1 cellular context compared by ENCODE assay signal in the genomic region with DNA sequence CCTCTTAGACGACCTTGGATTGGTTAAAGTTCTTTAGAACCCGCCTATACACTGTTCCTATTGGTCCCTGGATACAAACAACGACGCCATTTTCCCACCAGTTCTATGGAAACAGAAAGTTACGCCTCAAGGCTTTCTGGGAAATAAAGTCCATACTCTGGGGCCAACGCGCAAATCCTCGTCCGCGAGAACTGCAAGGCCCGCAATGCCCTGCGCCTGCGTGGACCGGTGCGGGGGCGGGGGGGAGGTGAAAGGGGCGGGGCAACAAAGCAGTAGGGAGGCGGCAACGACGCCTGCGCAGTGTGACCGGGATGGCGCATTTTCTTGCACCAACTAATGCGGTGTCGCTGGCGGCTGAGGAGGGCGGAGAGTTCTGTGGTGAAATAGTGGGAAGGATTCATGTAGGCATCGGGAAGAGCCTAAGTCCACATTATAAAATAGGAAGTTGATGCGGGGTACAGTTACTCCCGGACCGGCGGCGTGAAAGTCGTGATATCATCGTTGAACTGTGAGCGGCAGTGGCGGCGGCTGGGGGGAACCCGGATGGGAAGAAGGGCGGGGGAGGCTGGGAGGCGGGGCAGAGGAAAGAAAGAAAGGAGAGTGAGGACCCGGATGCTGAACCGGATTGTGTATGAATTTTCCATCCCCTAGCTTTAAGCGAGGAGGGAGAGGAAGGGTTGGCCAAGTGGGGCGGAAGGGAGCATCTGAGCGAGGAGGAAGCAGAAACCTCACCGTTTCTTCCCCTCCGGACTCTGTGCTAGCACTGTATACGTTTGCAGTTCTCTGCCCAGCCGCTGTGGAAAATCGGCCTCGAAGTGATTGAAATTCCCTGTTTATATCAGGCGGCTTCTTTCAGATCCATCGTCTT.
TF ChIP-seq lines count a peak whose summit lies in the region.

A gene (plus strand): TSS at position 300 of the 868 bp plus-strand sequence. CDS start 6,695 bp downstream, outside the sequence.

TF ChIP-seq in SK-N-SH, 30 proteins besides CTCF, POLR2A, EP300 and RAD21 (continued from another document):
- no peak for TF ChIP-seq EZH2phosphoT487 (IDR thresholded peaks at IDR 0.05; ENCODE audit: borderline replicate concordance, low read depth)
- peak; percentile 32 for TF ChIP-seq SMC3 (IDR thresholded peaks at IDR 0.05; ENCODE audit: low read depth, low read length)
- no peak for TF ChIP-seq GATA2 (CRISPR knock-in tag; IDR thresholded peaks at IDR 0.05)
- TF ChIP-seq CHD2 (IDR thresholded peaks at IDR 0.05; ENCODE audit: low read length, partially characterized antibody) = peak; percentile 68
- peak; percentile 91 for TF ChIP-seq MXI1 (IDR thresholded peaks at IDR 0.05; ENCODE audit: low read depth, low read length)
- TF ChIP-seq YY1 (IDR thresholded peaks at IDR 0.05; ENCODE audit: low read depth) = peak; percentile 85; the same call in 1 of the 2 replicates
- TF ChIP-seq FOXJ3 (CRISPR knock-in tag; IDR thresholded peaks at IDR 0.05) = 0 out of 2 replicates have a peak, but pooled peaks have one; percentile 43
- TF ChIP-seq, protein P1, sequence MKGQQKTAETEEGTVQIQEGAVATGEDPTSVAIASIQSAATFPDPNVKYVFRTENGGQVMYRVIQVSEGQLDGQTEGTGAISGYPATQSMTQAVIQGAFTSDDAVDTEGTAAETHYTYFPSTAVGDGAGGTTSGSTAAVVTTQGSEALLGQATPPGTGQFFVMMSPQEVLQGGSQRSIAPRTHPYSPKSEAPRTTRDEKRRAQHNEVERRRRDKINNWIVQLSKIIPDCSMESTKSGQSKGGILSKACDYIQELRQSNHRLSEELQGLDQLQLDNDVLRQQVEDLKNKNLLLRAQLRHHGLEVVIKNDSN (IDR thresholded peaks at IDR 0.05; ENCODE audit: borderline replicate concordance, low read depth) = no peak
- peak; percentile 71 for TF ChIP-seq NRF1 (IDR thresholded peaks at IDR 0.05; ENCODE audit: low read depth, low read length)
- TF ChIP-seq, protein P2, sequence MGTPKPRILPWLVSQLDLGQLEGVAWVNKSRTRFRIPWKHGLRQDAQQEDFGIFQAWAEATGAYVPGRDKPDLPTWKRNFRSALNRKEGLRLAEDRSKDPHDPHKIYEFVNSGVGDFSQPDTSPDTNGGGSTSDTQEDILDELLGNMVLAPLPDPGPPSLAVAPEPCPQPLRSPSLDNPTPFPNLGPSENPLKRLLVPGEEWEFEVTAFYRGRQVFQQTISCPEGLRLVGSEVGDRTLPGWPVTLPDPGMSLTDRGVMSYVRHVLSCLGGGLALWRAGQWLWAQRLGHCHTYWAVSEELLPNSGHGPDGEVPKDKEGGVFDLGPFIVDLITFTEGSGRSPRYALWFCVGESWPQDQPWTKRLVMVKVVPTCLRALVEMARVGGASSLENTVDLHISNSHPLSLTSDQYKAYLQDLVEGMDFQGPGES (IDR thresholded peaks at IDR 0.05; ENCODE audit: low read depth, low read length) = peak; percentile 55; the same call in 1 of the 2 replicates
- TF ChIP-seq GABPA (IDR thresholded peaks at IDR 0.05; ENCODE audit: low read depth) = peak; percentile 89
- TF ChIP-seq, protein P3, sequence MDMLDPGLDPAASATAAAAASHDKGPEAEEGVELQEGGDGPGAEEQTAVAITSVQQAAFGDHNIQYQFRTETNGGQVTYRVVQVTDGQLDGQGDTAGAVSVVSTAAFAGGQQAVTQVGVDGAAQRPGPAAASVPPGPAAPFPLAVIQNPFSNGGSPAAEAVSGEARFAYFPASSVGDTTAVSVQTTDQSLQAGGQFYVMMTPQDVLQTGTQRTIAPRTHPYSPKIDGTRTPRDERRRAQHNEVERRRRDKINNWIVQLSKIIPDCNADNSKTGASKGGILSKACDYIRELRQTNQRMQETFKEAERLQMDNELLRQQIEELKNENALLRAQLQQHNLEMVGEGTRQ (IDR thresholded peaks at IDR 0.05; ENCODE audit: borderline replicate concordance, low read depth, low read length) = no peak
- TF ChIP-seq JUND (IDR thresholded peaks at IDR 0.05) = no peak
- TF ChIP-seq NFIC (IDR thresholded peaks at IDR 0.05; ENCODE audit: borderline replicate concordance) = no peak
- no peak for TF ChIP-seq TEAD4 (IDR thresholded peaks at IDR 0.05; ENCODE audit: borderline replicate concordance, insufficient read depth)
